In genomic region chr11:9573054-9573774, GRCh38 we compare ENCODE assay signal across 8 cellular contexts. TPM values are rescaled to one million over a fixed set of nuclear protein-coding genes. Genes with fewer than 3 reads are reported as not detected.
DNase-seq lines count a peak whose midpoint lies in the region; ATAC-seq and TF ChIP-seq lines count a peak whose summit lies in the region.

TSS of gene WEE1 (plus strand) at chr11:9573670. CDS start at chr11:9573934, 264 bp downstream.

- H3K27me3 ChIP-seq in HAP-1 (ENCODE audit: low read depth) (no peaks in the 10 kb centered on the region), MG63 (no peaks in the 10 kb centered on the region)

- peaks cover 61% of the 10 kb centered on the region for H3K4me1 Mint-ChIP-seq in nephron

- H3K4me1 ChIP-seq in HAP-1: peaks cover 60% of the 10 kb centered on the region

- H3K9me3 Mint-ChIP-seq in nephron: no peaks in the 10 kb centered on the region

- in situ Hi-C loops in G401 (cut with HindIII; ENCODE audit: low sequenced_read_pairs): no loop called here
- in situ Hi-C loops in HAP-1 (cut with MboI; ENCODE audit: low sequenced_read_pairs): no loop called here

- H3K9me3 ChIP-seq in HAP-1: no peaks in the 10 kb centered on the region
- H3K9me3 ChIP-seq in MG63: no peaks in the 10 kb centered on the region

- peak; percentile 98 for ATAC-seq in stimulated activated naive CD8-positive, alpha-beta T cell treated with anti-CD3 and anti-CD28 coated beads, Interleukin-15, Interleukin-2, amounts not matched to agents 100 U/mL and 50 U/mL, for 24 hours

- peak within 1 kb of the TSS; percentile 79 for H3K4me3 ChIP-seq in HAP-1
- H3K4me3 ChIP-seq in MG63: peak within 1 kb of the TSS; percentile 82
- peak within 1 kb of the TSS; percentile 82 for H3K4me3 ChIP-seq in fibroblast of the aortic adventitia (ENCODE audit: low read depth, low read length)

- H3K4me3 Mint-ChIP-seq in nephron: peak within 1 kb of the TSS; percentile 90 to 96 (median 91)

- TF ChIP-seq CTCF in fibroblast of the aortic adventitia (IDR thresholded peaks at IDR 0.05; ENCODE audit: insufficient read depth, low read length) (no peak), nephron (IDR thresholded peaks at IDR 0.05; ENCODE audit: unreplicated experiment in 3 of 3) (no peak)

- H3K27me3 Mint-ChIP-seq in nephron (ENCODE audit: low read depth): peaks cover 4% of the 10 kb centered on the region

- DNase-seq in G401 (ENCODE audit: low spot score): peak; percentile 94
- peak; percentile 96 to 99 for DNase-seq in HAP-1 (ENCODE audit: low spot score in 2 of 2)
- DNase-seq in MG63: peak; percentile 98
- peak; percentile 78 to 83 for DNase-seq in SHP77 (lab: John Stamatoyannopoulos, UW)
- DNase-seq in activated effector memory CD4-positive, alpha-beta T cell treated with Interleukin-2 at 50 U/mL for 16 hours: peak; percentile 97
- peak; percentile 97 for DNase-seq in fibroblast of the aortic adventitia (ENCODE audit: low read depth)
- peak; percentile 99 for DNase-seq in stimulated activated naive CD8-positive, alpha-beta T cell treated with anti-CD3 and anti-CD28 coated beads, Interleukin-15, Interleukin-2, amounts not matched to agents 100 U/mL and 50 U/mL, for 24 hours

- peak within 1 kb of the TSS; percentile 92 to 93 (median 92) for H3K27ac Mint-ChIP-seq in nephron

- H3K36me3 Mint-ChIP-seq in nephron (ENCODE audit: low read depth): peaks cover 19% of the 10 kb centered on the region

- H3K36me3 ChIP-seq in HAP-1 (replicated peaks): peaks cover 35% of the 10 kb centered on the region
- H3K36me3 ChIP-seq in MG63: peaks cover 38% of the 10 kb centered on the region

RNA-seq across cellular contexts. Expression of gene WEE1, which starts in this region (rescaled TPM):
- 65.9 and 90.7 TPM in 2 replicates for total RNA-seq in G401 (2014; rRNA removed; shearing (Covaris generic))
- 34.8 and 35.6 TPM in 2 replicates for total RNA-seq in MG63 (2014; rRNA removed; shearing (Covaris generic); ENCODE audit: low replicate concordance)
- 26.3 and 51.1 TPM in 2 replicates for total RNA-seq in fibroblast of the aortic adventitia (ENCODE audit: low replicate concordance)

Comparison
In these comparisons a context has a peak if more than half of its experiments do, and no peak if none do; other contexts are left out.
1. Peak in every context shown above with its lines: DNase-seq, ATAC-seq and H3K4me3 ChIP-seq.